ENCODE assay signal across 8 cellular contexts in genomic region chr7:6375346-6376101, GRCh38. TPM values are rescaled to one million over a fixed set of nuclear protein-coding genes. Genes with fewer than 3 reads are reported as not detected.
DNase-seq lines count a peak whose midpoint lies in the region; TF ChIP-seq lines count a peak whose summit lies in the region.

No MANE protein-coding gene starts in this region.

- H3K27me3 ChIP-seq in uterus, result no peaks in the 10 kb centered on the region

- H3K36me3 Mint-ChIP-seq in chondrocyte (ENCODE audit: low read depth), result no peaks in the 10 kb centered on the region
- peaks cover 6% of the 10 kb centered on the region for H3K36me3 Mint-ChIP-seq in mesothelial cell of epicardium

- no peaks in the 10 kb centered on the region for H3K36me3 ChIP-seq in uterus

- H3K27ac Mint-ChIP-seq in chondrocyte (ENCODE audit: unreplicated experiment) (peak overlapping the region; percentile 94), mesothelial cell of epicardium (peak overlapping the region; percentile 97)

- H3K9me3 ChIP-seq in uterus, result no peaks in the 10 kb centered on the region

- intact Hi-C loops in uterus (cut with DNase I; ENCODE audit: low total_unique reads), result no loop called here

- H3K27ac ChIP-seq in uterus, result peak overlapping the region; percentile 90 to 96

- no peak for TF ChIP-seq POLR2A in uterus (IDR thresholded peaks at IDR 0.05)

- H3K4me1 ChIP-seq in uterus, result peaks cover 0 to 28% of the 10 kb centered on the region in 2 donors

- no peaks in the 10 kb centered on the region for H3K27me3 Mint-ChIP-seq in chondrocyte (ENCODE audit: low read depth)
- no peaks in the 10 kb centered on the region for H3K27me3 Mint-ChIP-seq in mesothelial cell of epicardium (ENCODE audit: low read depth)

- H3K4me1 Mint-ChIP-seq in chondrocyte (ENCODE audit: low read depth), result peaks cover 42% of the 10 kb centered on the region
- peaks cover 27% of the 10 kb centered on the region for H3K4me1 Mint-ChIP-seq in mesothelial cell of epicardium

- peak overlapping the region; percentile 81 for H3K4me3 Mint-ChIP-seq in chondrocyte (ENCODE audit: unreplicated experiment)
- peak overlapping the region; percentile 82 for H3K4me3 Mint-ChIP-seq in mesothelial cell of epicardium

- TF ChIP-seq CTCF in chondrocyte (IDR thresholded peaks at IDR 0.05) (no peak), mesothelial cell of epicardium (IDR thresholded peaks at IDR 0.05; ENCODE audit: unreplicated experiment) (no peak), uterus (IDR thresholded peaks at IDR 0.05) (no peak)

- H3K4me3 ChIP-seq in uterus, result peak overlapping the region; percentile 52 to 74

- DNase-seq in NCI-H748 (lab: John Stamatoyannopoulos, UW; ENCODE audit: unreplicated experiment), result peak; percentile 22
- DNase-seq in NCI-H748 treated with DMSO at 0.1 percent for 48 hours (lab: John Stamatoyannopoulos, UW), result no peak
- DNase-seq in SK-MEL-5 (ENCODE audit: low read depth, low spot score), result peak; percentile 76
- no peak for DNase-seq in chondrocyte (ENCODE audit: low spot score)
- DNase-seq in mesothelial cell of epicardium (ENCODE audit: low spot score in 2 of 2, unreplicated experiment in 2 of 2), result no peak
- no peak for DNase-seq in uterus
- DNase-seq in NCI-H187 treated with DMSO at 0.1 percent for 48 hours (lab: John Stamatoyannopoulos, UW), result no peak
- no peak for DNase-seq in OCI-M2 (lab: John Stamatoyannopoulos, UW; ENCODE audit: unreplicated experiment)

- in situ Hi-C loops in SK-MEL-5 (cut with HindIII; ENCODE audit: low pct_unique_long_range_greater_than_20kb, low sequenced_read_pairs), result no loop called here

- H3K9me3 Mint-ChIP-seq in chondrocyte (ENCODE audit: low read depth) (no peaks in the 10 kb centered on the region), mesothelial cell of epicardium (no peaks in the 10 kb centered on the region)

RNA-seq across cellular contexts. Expression of gene RAC1, which starts 1.2 kb away (rescaled TPM):
- total RNA-seq in SK-MEL-5 (2014; rRNA removed; shearing (Covaris generic)), result 105 and 119 TPM in 2 replicates
- polyA plus RNA-seq in SK-MEL-5 (2015; cell fraction: cytosol; rRNA removed), result 327 and 339 TPM in 2 replicates
- 94.5 and 99.7 TPM in 2 replicates for polyA plus RNA-seq in SK-MEL-5 (2015; cell fraction: nucleus; rRNA removed)
- 224 to 293 TPM (median 282 TPM) in 3 replicates for total RNA-seq in chondrocyte
- 213 to 221 TPM (median 214 TPM) in 3 replicates for total RNA-seq in mesothelial cell of epicardium
- total RNA-seq in uterus, result 100 to 1,000 TPM in 2 of 4 donors, 10 to 100 TPM in 2; 62.5 to 221 (median 106) TPM

RNA-seq across cellular contexts. Expression of gene FAM220A, which starts 26.8 kb away (rescaled TPM):
- total RNA-seq in SK-MEL-5 (2014; rRNA removed; shearing (Covaris generic)), result 19.4 and 21.0 TPM in 2 replicates
- 20.8 and 24.5 TPM in 2 replicates for polyA plus RNA-seq in SK-MEL-5 (2015; cell fraction: cytosol; rRNA removed)
- polyA plus RNA-seq in SK-MEL-5 (2015; cell fraction: nucleus; rRNA removed), result 5.5 and 8.4 TPM in 2 replicates
- total RNA-seq in chondrocyte, result 30.8 to 39.0 TPM (median 32.2 TPM) in 3 replicates
- 21.6 to 30.4 TPM (median 21.7 TPM) in 3 replicates for total RNA-seq in mesothelial cell of epicardium
- 10 to 100 TPM in 2 of 4 donors, 1 to 10 TPM in 2; 1.8 to 35.2 (median 10.8) TPM for total RNA-seq in uterus

Comparison
In these comparisons a context has a peak if more than half of its experiments do, and no peak if none do; other contexts are left out.
1. DNase-seq: peak in NCI-H748 (single experiment) and SK-MEL-5 (single experiment); none in NCI-H748 treated with DMSO at 0.1 percent for 48 hours (single experiment), chondrocyte (single experiment), mesothelial cell of epicardium (0 of 2), uterus (0 of 2), NCI-H187 treated with DMSO at 0.1 percent for 48 hours (single experiment) and OCI-M2 (single experiment).